ENCODE assay signal across 9 cellular contexts in genomic region chr4:168076989-168077725, GRCh38. TPM values are rescaled to one million over a fixed set of nuclear protein-coding genes. Genes with fewer than 3 reads are reported as not detected.
A peak's percentile ranks its signal among the peaks of the same experiment; 100 is the strongest.
DNase-seq lines count a peak whose midpoint lies in the region; ATAC-seq and FAIRE-seq lines count a peak whose summit lies in the region.
"Had no signal": no experiment of that assay in that cellular context is flagged by ENCODE, and none has a peak within 500 bp of the region (broad histone marks: within the 10 kb centered on the region; RNA-seq: fewer than 3 reads in every experiment).

No MANE protein-coding gene starts in this region.

- no peak overlapping the region for H2AK5ac ChIP-seq in trophoblast cell (ENCODE audit: low read length)

- no CpG with 5 or more reads among the region's 2 CpGs for WGBS in trophoblast cell (ENCODE audit: extremely low coverage, insufficient coverage, insufficient read length)

- no peak overlapping the region for H3K4me2 ChIP-seq in trophoblast cell (ENCODE audit: low read length)

- H4K12ac ChIP-seq in trophoblast cell (ENCODE audit: low read depth, low read length): no peak overlapping the region

- no peaks in the 10 kb centered on the region for H3K9me3 ChIP-seq in trophoblast cell (ENCODE audit: insufficient read depth, low read depth, low read length)

- no peak overlapping the region for H3K18ac ChIP-seq in trophoblast cell (ENCODE audit: low read length)

- no peak overlapping the region for H2BK120ac ChIP-seq in trophoblast cell (ENCODE audit: insufficient read depth, low read length, poor library complexity)

- H3K36me3 ChIP-seq in trophoblast cell (ENCODE audit: control insufficient read depth in 1 of 2, insufficient read depth in 2 of 2, low read length in 2 of 2): no peaks in the 10 kb centered on the region

- no peaks in the 10 kb centered on the region for H3K4me1 ChIP-seq in trophoblast cell (ENCODE audit: control insufficient read depth in 1 of 2, insufficient read depth in 2 of 2, low read length in 2 of 2)

- no peak overlapping the region for H3K23ac ChIP-seq in trophoblast cell (ENCODE audit: low read length)

- H2AFZ ChIP-seq in trophoblast cell (ENCODE audit: insufficient read depth, low read length, poor library complexity): no peak overlapping the region

- peak; percentile 86 for ATAC-seq in GM19324 (IDR thresholded peaks at IDR 0.05; ENCODE audit: low FRiP score, unreplicated experiment)
- ATAC-seq in HG03159 (IDR thresholded peaks at IDR 0.05; ENCODE audit: unreplicated experiment): peak; percentile 95

- H3K27me3 ChIP-seq in trophoblast cell (ENCODE audit: insufficient read depth, low read length): no peaks in the 10 kb centered on the region

- no peak overlapping the region for H2BK12ac ChIP-seq in trophoblast cell (ENCODE audit: low read length)

- H3K9ac ChIP-seq in trophoblast cell (ENCODE audit: low read length): no peak overlapping the region

- H3K79me2 ChIP-seq in trophoblast cell (ENCODE audit: control insufficient read depth, insufficient read depth, low read length, poor library complexity): no peaks in the 10 kb centered on the region

- H3K14ac ChIP-seq in trophoblast cell (ENCODE audit: low read length): no peak overlapping the region

- no peak overlapping the region for H3K4ac ChIP-seq in trophoblast cell (ENCODE audit: low read depth, low read length)

- no peak overlapping the region for H4K91ac ChIP-seq in trophoblast cell (ENCODE audit: low read depth, low read length)

- H3K4me3 ChIP-seq in trophoblast cell (ENCODE audit: low read depth, low read length): no peak overlapping the region

- no peak overlapping the region for H2BK5ac ChIP-seq in trophoblast cell (ENCODE audit: low read depth, low read length, poor library complexity)

- FAIRE-seq in frontal cortex (lab: Jason Lieb, UNC): peak; percentile 86

- no peak overlapping the region for H4K8ac ChIP-seq in trophoblast cell (ENCODE audit: low read depth, low read length)

- DNase-seq in DMS114 treated with DMSO at 0.1 percent for 48 hours (lab: John Stamatoyannopoulos, UW; ENCODE audit: unreplicated experiment): peak; percentile 58
- peak; percentile 54 for DNase-seq in NCI-H460 (ENCODE audit: extremely low read depth, low read depth)
- peak; percentile 19 for DNase-seq in activated CD8-positive, alpha-beta memory T cell treated with anti-CD3 and anti-CD28 coated beads, Interleukin-2, amount 50 U/mL, for 4 hours
- peak; percentile 4 to 16 for DNase-seq in frontal cortex (ENCODE audit: low spot score in 2 of 2)
- DNase-seq in trophoblast cell: peak; percentile 58 to 87
- no peak for DNase-seq in activated gamma-delta T cell (lab: John Stamatoyannopoulos, UW)

- H3K79me1 ChIP-seq in trophoblast cell (ENCODE audit: low read length): no peaks in the 10 kb centered on the region

- no peak overlapping the region for H3K27ac ChIP-seq in trophoblast cell (ENCODE audit: low read depth, low read length)

RNA-seq across cellular contexts. Expression of gene ANXA10, which starts 15.2 kb away (rescaled TPM):
- total RNA-seq in NCI-H460 (2014; rRNA removed; shearing (Covaris generic)): 1.8 and 2.5 TPM in 2 replicates
- 0.67 and 2.8 TPM in 2 replicates for polyA plus RNA-seq in NCI-H460 (2014; cell fraction: nucleus; rRNA removed)
- total RNA-seq in frontal cortex: not detected
- polyA plus RNA-seq in trophoblast cell (2013): not detected in 2 replicates
- total RNA-seq: urinary bladder had no signal
